ENCODE assay signal across 35 cellular contexts in the genomic region with DNA sequence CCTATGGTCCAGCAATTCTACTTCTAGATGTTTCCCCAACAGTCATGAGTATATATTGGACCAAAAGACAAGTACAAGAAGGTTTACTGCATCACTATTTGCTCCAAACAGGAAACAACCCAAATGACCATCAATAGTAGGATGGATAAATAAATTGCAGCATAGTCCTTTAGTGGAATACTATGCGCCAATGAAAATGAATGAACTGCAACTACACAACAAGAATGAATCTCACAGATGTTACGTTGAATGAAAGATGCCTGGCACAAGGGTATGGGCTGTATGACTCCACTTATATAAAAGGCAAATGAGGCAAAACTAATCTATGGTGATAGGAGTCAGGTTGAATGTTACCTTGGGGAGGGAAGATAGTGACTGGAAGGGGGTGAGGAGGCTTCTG. TPM values are rescaled to one million over a fixed set of nuclear protein-coding genes. Genes with fewer than 3 reads are reported as not detected.
"Had no signal": no experiment of that assay in that cellular context is flagged by ENCODE, and none has a peak within 500 bp of the region (broad histone marks: within the 10 kb centered on the region; RNA-seq: fewer than 3 reads in every experiment).

No MANE protein-coding gene starts in this region.

- H3K36me3 ChIP-seq: adrenal gland, brain microvascular endothelial cell, breast epithelium had no signal

- DNase-seq: activated B cell treated with CpG ODN at 0.5 μM for 24 hours; activated CD4-positive, alpha-beta memory T cell treated with anti-CD3 and anti-CD28 coated beads for 36 hours; activated CD4-positive, alpha-beta T cell treated with anti-CD3 and anti-CD28 coated beads for 4 hours; activated CD4-positive, alpha-beta T cell treated with anti-CD3 and anti-CD28 coated beads, Interleukin-2, amount 10 ng/mL, durations not matched to agents 24 days and 14 days; activated CD4-positive, alpha-beta T cell treated with anti-CD3 and anti-CD28 coated beads, Interleukin-2, amount 50 U/mL, for 1 hour; activated CD4-positive, alpha-beta T cell treated with anti-CD3 and anti-CD28 coated beads, Interleukin-2, amount 50 U/mL, for 4 hours; activated CD4-positive, CD25-positive, alpha-beta regulatory T cell treated with anti-CD3 and anti-CD28 coated beads, Interleukin-2, amount 50 U/mL, for 72 hours; activated CD8-positive, alpha-beta memory T cell treated with anti-CD3 and anti-CD28 coated beads, Interleukin-2, amount 50 U/mL, for 4 hours; activated effector memory CD4-positive, alpha-beta T cell treated with anti-CD3 and anti-CD28 coated beads, Interleukin-2, amount 50 U/mL, for 16 hours; activated gamma-delta T cell treated with Interleukin-2 at 50 U/mL for 16 hours; activated naive CD4-positive, alpha-beta T cell; activated naive CD4-positive, alpha-beta T cell treated with anti-CD3 and anti-CD28 coated beads for 36 hours; activated naive CD4-positive, alpha-beta T cell treated with anti-CD3 and anti-CD28 coated beads, Interleukin-2, amount 50 U/mL, for 16 hours; activated naive CD8-positive, alpha-beta T cell treated with anti-CD3 and anti-CD28 coated beads for 36 hours; activated T-cell treated with anti-CD3 and anti-CD28 coated beads for 4 hours; activated T-cell treated with anti-CD3 and anti-CD28 coated beads, Interleukin-2, amount 50 U/mL, for 1 hour; activated T-cell treated with anti-CD3 and anti-CD28 coated beads, Interleukin-2, amount 50 U/mL, for 4 hours; activated T-cell treated with anti-CD3 and anti-CD28 coated beads, Interleukin-2, amount 50 U/mL, for 72 hours; amniotic stem cell; aorta; body of pancreas; brain microvascular endothelial cell; central memory CD4-positive, alpha-beta T cell; T-helper 2 cell; T-helper 9 cell had no signal

- FAIRE-seq: astrocyte, TTC549 had no signal

- ATAC-seq: activated CD8-positive, alpha-beta T cell treated with anti-CD3 and anti-CD28 coated beads for 36 hours; activated naive CD4-positive, alpha-beta T cell treated with anti-CD3 and anti-CD28 coated beads, Interleukin-2, amount 50 U/mL, for 72 hours; activated T-cell treated with anti-CD3 and anti-CD28 coated beads, Interleukin-2, amount 50 U/mL, for 72 hours; body of pancreas had no signal

- H3K4me3 ChIP-seq: adrenal gland, body of pancreas, breast epithelium had no signal

- H3K9me3 ChIP-seq: adrenal gland, body of pancreas had no signal

- H3K27ac ChIP-seq: adrenal gland, body of pancreas, brain microvascular endothelial cell, breast epithelium, VCaP had no signal

- H3K27me3 ChIP-seq: adrenal gland, body of pancreas had no signal

- H3K4me1 ChIP-seq: adrenal gland, body of pancreas, breast epithelium had no signal

RNA-seq across cellular contexts. Expression of gene UNC5A, which starts 48.6 kb away (rescaled TPM):
- total RNA-seq: activated B cell treated with CpG ODN at 0.5 μM for 24 hours; activated CD4-positive, alpha-beta memory T cell treated with anti-CD3 and anti-CD28 coated beads for 36 hours; activated CD4-positive, alpha-beta T cell treated with anti-CD3 and anti-CD28 coated beads, Interleukin-2, amount 10 ng/mL, durations not matched to agents 24 days and 14 days; activated CD8-positive, alpha-beta memory T cell treated with anti-CD3 and anti-CD28 coated beads for 36 hours; activated CD8-positive, alpha-beta T cell treated with anti-CD3 and anti-CD28 coated beads for 36 hours; activated naive CD4-positive, alpha-beta T cell treated with anti-CD3 and anti-CD28 coated beads for 36 hours; activated naive CD8-positive, alpha-beta T cell treated with anti-CD3 and anti-CD28 coated beads for 36 hours; activated T-cell treated with anti-CD3 and anti-CD28 coated beads, Interleukin-2, amount 50 U/mL, for 4 hours; activated T-helper 1 cell treated with anti-CD3 and anti-CD28 coated beads, Interleukin-12 subunit alpha, Interleukin-12 subunit beta, Interleukin-2, Interleukin-4 antibody, amounts not matched to agents 30 ng/mL and 10 ng/mL and 1 ng/mL, durations not matched to agents 14 hours and 24 hours and 36 hours; activated T-helper 17 cell treated with anti-CD3 and anti-CD28 coated beads, Interleukin-2, amount 50 U/mL, for 72 hours; aorta had no signal
- polyA plus RNA-seq: aorta had no signal
